In the genomic region with DNA sequence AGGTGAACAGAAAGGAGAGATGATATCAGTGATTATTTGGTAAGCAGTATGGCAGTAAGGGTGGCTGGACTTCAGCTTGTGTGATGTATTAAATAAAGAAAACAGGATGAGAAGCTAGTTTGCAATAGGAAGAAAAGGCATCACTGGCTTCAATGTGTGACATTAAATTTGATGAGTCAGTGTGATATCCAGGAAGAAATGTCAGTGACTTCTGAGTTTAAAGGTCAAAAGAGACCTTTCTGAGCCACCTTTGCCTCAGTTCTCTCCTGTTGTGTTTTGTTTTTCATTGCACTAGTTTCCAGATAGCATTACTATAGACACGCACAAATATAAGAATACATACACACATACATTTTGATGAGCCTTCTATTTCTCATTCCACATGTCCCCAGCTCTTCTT, we compare ENCODE assay signal across 18 cellular contexts.
DNase-seq lines count a peak whose midpoint lies in the region; ATAC-seq, FAIRE-seq and TF ChIP-seq lines count a peak whose summit lies in the region.
"Had no signal": no experiment of that assay in that cellular context is flagged by ENCODE, and none has a peak within 500 bp of the region (broad histone marks: within the 10 kb centered on the region; RNA-seq: fewer than 3 reads in every experiment).

No MANE protein-coding gene starts in this region.

- H3K27me3 ChIP-seq in liver (ENCODE audit: control insufficient read depth in 4 of 4, insufficient read depth in 4 of 4, low read length in 3 of 4), result no peaks in the 10 kb centered on the region
- H3K27me3 ChIP-seq: BE2C had no signal

- no peak for TF ChIP-seq EP300 in A549 (IDR thresholded peaks at IDR 0.05)

- TF ChIP-seq RAD21 in A549 (conservative IDR thresholded peaks at IDR 0.05 in 1 of 2, IDR thresholded peaks at IDR 0.05 in 1 of 2) (no peak), liver (IDR thresholded peaks at IDR 0.05) (no peak)

- CTCF ChIA-PET in A549 (lab: Yijun Ruan, JAX), result no interaction called here

- peaks cover 0 to 4% (median 0%) of the 10 kb centered on the region in 4 donors for H3K36me3 ChIP-seq in liver (ENCODE audit: control insufficient read depth in 4 of 4, insufficient read depth in 3 of 4, low read depth in 1 of 4, low read length in 3 of 4)
- H3K36me3 ChIP-seq: BE2C had no signal

- no peak overlapping the region for H3K9ac ChIP-seq in liver (ENCODE audit: low read depth in 1 of 2, low read length in 2 of 2)

- H3K4me1 ChIP-seq in A549 (peaks cover 10% of the 10 kb centered on the region; the same call in 2 of the 3 replicates), liver (ENCODE audit: control insufficient read depth in 4 of 4, insufficient read depth in 4 of 4, low read length in 3 of 4) (peaks cover 0 to 4% (median 3%) of the 10 kb centered on the region in 4 donors)
- H3K4me1 ChIP-seq: BE2C had no signal

- TF ChIP-seq CTCF in A549 (IDR thresholded peaks at IDR 0.05), result no peak
- no peak for TF ChIP-seq CTCF in liver (IDR thresholded peaks at IDR 0.05; ENCODE audit: low read depth, low read length, missing input control)

- no peak overlapping the region for H3K27ac ChIP-seq in A549
- no peak overlapping the region for H3K27ac ChIP-seq in liver (ENCODE audit: low read depth in 1 of 2, low read length in 2 of 2)
- H3K27ac ChIP-seq: C4-2B, HL-60 had no signal

- ATAC-seq in A549, result no peak
- ATAC-seq in GM18868 (IDR thresholded peaks at IDR 0.05; ENCODE audit: unreplicated experiment), result no peak
- ATAC-seq: CD8-positive, alpha-beta T cell; GM12878 had no signal

- DNase-seq in A549 (ENCODE audit: low read depth in 1 of 2, low spot score in 1 of 2) (no peak), GM12891 (ENCODE audit: insufficient read length, low spot score) (no peak), dermis microvascular lymphatic vessel endothelial cell (ENCODE audit: low read depth in 2 of 2) (peak; percentile 51 to 55), CD1c-positive myeloid dendritic cell (ENCODE audit: extremely low spot score) (no peak), GM03348 (ENCODE audit: low spot score) (no peak), activated T-cell treated with anti-CD3 and anti-CD28 coated beads for 4 hours (no peak)
- DNase-seq: BE2C; CD8-positive, alpha-beta T cell; COR-L47; GOT3; H9; KBM-7 had no signal

- H3K4me3 ChIP-seq in A549 (no peak overlapping the region), liver (ENCODE audit: low read depth in 1 of 3, low read length in 3 of 3) (no peak overlapping the region)
- H3K4me3 ChIP-seq: GM12878 had no signal

- H3K4me2 ChIP-seq in A549, result peak overlapping the region; percentile 1; the same call in 1 of the 3 replicates

- WGBS in A549 (ENCODE audit: missing lambda C conversion rate), result 93% methylated on average over 1 of the region's 1 CpG
- WGBS in liver, result 94% methylated on average over 1 of the region's 1 CpG

- FAIRE-seq in A549 (lab: Jason Lieb, UNC) (no peak), GM12891 (lab: Jason Lieb, UNC) (peak; percentile 31)
- FAIRE-seq: A204.1, GM12878 had no signal

- POLR2A ChIA-PET in A549 (lab: Yijun Ruan, JAX), result no interaction called here

- H3K9me3 ChIP-seq in A549 (no peaks in the 10 kb centered on the region), liver (ENCODE audit: control insufficient read depth in 4 of 4, low read length in 3 of 4) (no peaks in the 10 kb centered on the region)
- H3K9me3 ChIP-seq: BE2C had no signal

- no peak for TF ChIP-seq POLR2A in A549 (IDR thresholded peaks at IDR 0.05; ENCODE audit: low read length)
- no peak for TF ChIP-seq POLR2A in GM12891 (IDR thresholded peaks at IDR 0.05; ENCODE audit: low read depth, low read length)

TF ChIP-seq in A549, 52 proteins besides CTCF, POLR2A, EP300 and RAD21:
- TF ChIP-seq MAFK (IDR thresholded peaks at IDR 0.05; ENCODE audit: partially characterized antibody) (peak; percentile 24), CHD4 (IDR thresholded peaks at IDR 0.05; ENCODE audit: borderline replicate concordance) (no peak), EHMT2 (IDR thresholded peaks at IDR 0.05; ENCODE audit: low read depth) (no peak), CBX8 (IDR thresholded peaks at IDR 0.05) (no peak)

TF ChIP-seq in GM12891, 5 proteins besides CTCF, POLR2A, EP300 and RAD21:
- TF ChIP-seq POLR2AphosphoS5 (IDR thresholded peaks at IDR 0.05; ENCODE audit: low read depth, low read length) (no peak), PAX5 (IDR thresholded peaks at IDR 0.05; ENCODE audit: insufficient read depth, low read length, severe bottlenecking) (no peak), SPI1 (IDR thresholded peaks at IDR 0.05; ENCODE audit: low read depth, low read length) (no peak), POU2F2 (IDR thresholded peaks at IDR 0.05; ENCODE audit: low read depth, low read length) (no peak), TAF1 (IDR thresholded peaks at IDR 0.05; ENCODE audit: low read depth, low read length) (no peak)

TF ChIP-seq in liver, 16 proteins besides CTCF, POLR2A, EP300 and RAD21:
- TF ChIP-seq NR2F2 (IDR thresholded peaks at IDR 0.05) (no peak), FOXA1 (IDR thresholded peaks at IDR 0.05) (no peak), HNF4G (IDR thresholded peaks at IDR 0.05) (no peak), TAF1 (conservative IDR thresholded peaks at IDR 0.05) (no peak), GABPA (IDR thresholded peaks at IDR 0.05 in 1 of 2, conservative IDR thresholded peaks at IDR 0.05 in 1 of 2) (no peak), EGR1 (IDR thresholded peaks at IDR 0.05; ENCODE audit: low read depth in 2 of 2) (no peak), YY1 (IDR thresholded peaks at IDR 0.05) (no peak), ZBTB33 (IDR thresholded peaks at IDR 0.05) (no peak), HNF4A (conservative IDR thresholded peaks at IDR 0.05) (peak in 1 of 2 donors; percentile 54), SP1 (IDR thresholded peaks at IDR 0.05) (no peak), RXRA (IDR thresholded peaks at IDR 0.05) (peak; percentile 6 to 75), FOXA2 (IDR thresholded peaks at IDR 0.05) (no peak), JUND (IDR thresholded peaks at IDR 0.05) (peak in 1 of 2 donors; percentile 24)
- TF ChIP-seq, protein P1, sequence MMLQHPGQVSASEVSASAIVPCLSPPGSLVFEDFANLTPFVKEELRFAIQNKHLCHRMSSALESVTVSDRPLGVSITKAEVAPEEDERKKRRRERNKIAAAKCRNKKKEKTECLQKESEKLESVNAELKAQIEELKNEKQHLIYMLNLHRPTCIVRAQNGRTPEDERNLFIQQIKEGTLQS (IDR thresholded peaks at IDR 0.05), result no peak
- TF ChIP-seq, protein P2, sequence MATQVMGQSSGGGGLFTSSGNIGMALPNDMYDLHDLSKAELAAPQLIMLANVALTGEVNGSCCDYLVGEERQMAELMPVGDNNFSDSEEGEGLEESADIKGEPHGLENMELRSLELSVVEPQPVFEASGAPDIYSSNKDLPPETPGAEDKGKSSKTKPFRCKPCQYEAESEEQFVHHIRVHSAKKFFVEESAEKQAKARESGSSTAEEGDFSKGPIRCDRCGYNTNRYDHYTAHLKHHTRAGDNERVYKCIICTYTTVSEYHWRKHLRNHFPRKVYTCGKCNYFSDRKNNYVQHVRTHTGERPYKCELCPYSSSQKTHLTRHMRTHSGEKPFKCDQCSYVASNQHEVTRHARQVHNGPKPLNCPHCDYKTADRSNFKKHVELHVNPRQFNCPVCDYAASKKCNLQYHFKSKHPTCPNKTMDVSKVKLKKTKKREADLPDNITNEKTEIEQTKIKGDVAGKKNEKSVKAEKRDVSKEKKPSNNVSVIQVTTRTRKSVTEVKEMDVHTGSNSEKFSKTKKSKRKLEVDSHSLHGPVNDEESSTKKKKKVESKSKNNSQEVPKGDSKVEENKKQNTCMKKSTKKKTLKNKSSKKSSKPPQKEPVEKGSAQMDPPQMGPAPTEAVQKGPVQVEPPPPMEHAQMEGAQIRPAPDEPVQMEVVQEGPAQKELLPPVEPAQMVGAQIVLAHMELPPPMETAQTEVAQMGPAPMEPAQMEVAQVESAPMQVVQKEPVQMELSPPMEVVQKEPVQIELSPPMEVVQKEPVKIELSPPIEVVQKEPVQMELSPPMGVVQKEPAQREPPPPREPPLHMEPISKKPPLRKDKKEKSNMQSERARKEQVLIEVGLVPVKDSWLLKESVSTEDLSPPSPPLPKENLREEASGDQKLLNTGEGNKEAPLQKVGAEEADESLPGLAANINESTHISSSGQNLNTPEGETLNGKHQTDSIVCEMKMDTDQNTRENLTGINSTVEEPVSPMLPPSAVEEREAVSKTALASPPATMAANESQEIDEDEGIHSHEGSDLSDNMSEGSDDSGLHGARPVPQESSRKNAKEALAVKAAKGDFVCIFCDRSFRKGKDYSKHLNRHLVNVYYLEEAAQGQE (IDR thresholded peaks at IDR 0.05), result peak; percentile 11
- TF ChIP-seq, protein P3, sequence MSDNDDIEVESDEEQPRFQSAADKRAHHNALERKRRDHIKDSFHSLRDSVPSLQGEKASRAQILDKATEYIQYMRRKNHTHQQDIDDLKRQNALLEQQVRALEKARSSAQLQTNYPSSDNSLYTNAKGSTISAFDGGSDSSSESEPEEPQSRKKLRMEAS (IDR thresholded peaks at IDR 0.05), result no peak

Comparison
In these comparisons a context has a peak if more than half of its experiments do, and no peak if none do; other contexts are left out.
1. DNase-seq: peak in dermis microvascular lymphatic vessel endothelial cell (2 of 2); none in A549 (0 of 2), GM12891 (single experiment), CD1c-positive myeloid dendritic cell (single experiment), GM03348 (single experiment) and activated T-cell treated with anti-CD3 and anti-CD28 coated beads for 4 hours (single experiment).